In the genomic region with DNA sequence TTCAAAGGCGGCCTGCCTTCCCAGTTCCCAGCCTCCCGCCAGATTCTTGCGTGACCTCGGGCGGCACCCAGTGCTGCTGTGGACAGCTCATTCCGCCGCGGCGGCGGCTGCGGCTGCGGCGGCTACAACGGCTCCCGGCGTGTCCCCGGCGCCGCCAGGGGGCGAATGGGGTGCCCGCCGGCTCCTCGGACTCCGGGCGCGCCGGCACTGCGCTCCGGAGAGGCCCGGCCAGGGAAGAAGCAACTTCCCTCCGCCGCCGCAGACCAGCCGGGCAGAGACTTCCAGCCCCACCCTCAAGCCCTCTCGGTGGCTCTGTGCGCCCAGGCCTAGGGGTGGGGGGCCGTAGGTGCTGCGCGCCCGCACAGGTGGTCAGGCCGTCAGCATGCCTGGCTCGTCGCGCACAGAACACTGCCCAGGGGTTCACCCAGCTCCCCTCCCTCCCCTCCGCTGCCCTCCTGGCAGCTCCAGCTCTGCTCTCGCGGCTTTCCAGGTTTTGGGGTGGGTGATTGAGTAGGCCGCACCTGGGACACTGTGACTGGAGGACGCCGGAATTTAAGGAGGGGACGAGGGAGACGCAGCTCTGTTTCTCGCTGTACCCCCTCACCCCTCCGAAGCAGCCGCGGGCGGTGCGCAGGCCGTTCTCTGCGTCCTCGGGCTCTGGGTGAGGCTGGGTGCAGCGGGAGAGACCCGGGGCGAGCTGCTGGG, we compare ENCODE assay signal across 1 cellular context.
TF ChIP-seq lines count a peak whose summit lies in the region.

No MANE protein-coding gene starts in this region.

TF ChIP-seq in WTC11, 78 proteins besides CTCF, POLR2A, EP300 and RAD21 (continued from another document):
- TF ChIP-seq, protein P1, sequence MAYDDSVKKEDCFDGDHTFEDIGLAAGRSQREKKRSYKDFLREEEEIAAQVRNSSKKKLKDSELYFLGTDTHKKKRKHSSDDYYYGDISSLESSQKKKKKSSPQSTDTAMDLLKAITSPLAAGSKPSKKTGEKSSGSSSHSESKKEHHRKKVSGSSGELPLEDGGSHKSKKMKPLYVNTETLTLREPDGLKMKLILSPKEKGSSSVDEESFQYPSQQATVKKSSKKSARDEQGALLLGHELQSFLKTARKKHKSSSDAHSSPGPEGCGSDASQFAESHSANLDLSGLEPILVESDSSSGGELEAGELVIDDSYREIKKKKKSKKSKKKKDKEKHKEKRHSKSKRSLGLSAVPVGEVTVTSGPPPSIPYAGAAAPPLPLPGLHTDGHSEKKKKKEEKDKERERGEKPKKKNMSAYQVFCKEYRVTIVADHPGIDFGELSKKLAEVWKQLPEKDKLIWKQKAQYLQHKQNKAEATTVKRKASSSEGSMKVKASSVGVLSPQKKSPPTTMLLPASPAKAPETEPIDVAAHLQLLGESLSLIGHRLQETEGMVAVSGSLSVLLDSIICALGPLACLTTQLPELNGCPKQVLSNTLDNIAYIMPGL (CRISPR knock-in tag; IDR thresholded peaks at IDR 0.05) = peak; percentile 86; the same call in 1 of the 2 replicates
TF ChIP-seq in WTC11: peak in this region for 7.
